8 cellular contexts compared by ENCODE assay signal in genomic region chr19:15418588-15419412, GRCh38. TPM values are rescaled to one million over a fixed set of nuclear protein-coding genes. Genes with fewer than 3 reads are reported as not detected.
DNase-seq lines count a peak whose midpoint lies in the region; ATAC-seq and TF ChIP-seq lines count a peak whose summit lies in the region.

TSS of gene AKAP8L (minus strand) at chr19:15418988. CDS start at chr19:15418923, 65 bp downstream.

- DNase-seq in G401 (ENCODE audit: low spot score) (peak; percentile 100), H7 (peak; percentile 99), M059J (ENCODE audit: low read depth) (peak; percentile 100), SHP77 (lab: John Stamatoyannopoulos, UW) (peak; percentile 98 to 99), fibroblast of peridontal ligament (ENCODE audit: extremely low read depth) (peak; percentile 100), natural killer cell (peak; percentile 99)
- DNase-seq in activated effector memory CD4-positive, alpha-beta T cell treated with Interleukin-2 at 50 U/mL for 16 hours: peak; percentile 98
- peak; percentile 99 for DNase-seq in stimulated activated naive CD4-positive, alpha-beta T cell treated with Interleukin-2 at 50 U/mL for 16 hours (lab: John Stamatoyannopoulos, UW)

- H3K27me3 ChIP-seq in H7 (ENCODE audit: control insufficient read depth, insufficient read depth, low read length): no peaks in the 10 kb centered on the region

- peak within 1 kb of the TSS; percentile 99 for H3K4me3 ChIP-seq in H7 (ENCODE audit: insufficient read depth, low read depth, low read length)

- H3K4me1 Mint-ChIP-seq in natural killer cell: peaks cover 42 to 45% of the 10 kb centered on the region in 2 donors

- peak; percentile 81 for TF ChIP-seq CTCF in natural killer cell (IDR thresholded peaks at IDR 0.05)

- peak within 1 kb of the TSS; percentile 91 to 98 for H3K27ac Mint-ChIP-seq in natural killer cell

- no peaks in the 10 kb centered on the region for H3K27me3 Mint-ChIP-seq in natural killer cell (ENCODE audit: low read depth in 2 of 2)

- peak within 1 kb of the TSS; percentile 95 for H3K4me3 Mint-ChIP-seq in natural killer cell

- peak; percentile 91 to 98 (median 93) for ATAC-seq in natural killer cell

- in situ Hi-C loops in G401 (cut with HindIII; ENCODE audit: low sequenced_read_pairs): no loop called here

- no peaks in the 10 kb centered on the region for H3K9me3 Mint-ChIP-seq in natural killer cell

- no peaks in the 10 kb centered on the region for H3K36me3 Mint-ChIP-seq in natural killer cell

- intact Hi-C loops in natural killer cell (cut with micrococcal nuclease): loop anchor here (1.0 kb wide), 4 partner anchors 39 to 138 kb away; partner anchors contain the start of genes AKAP8 and RASAL3

- H3K36me3 ChIP-seq in H7 (replicated peaks; ENCODE audit: control insufficient read depth, insufficient read depth, low read length): peaks cover 8% of the 10 kb centered on the region

RNA-seq across cellular contexts. Expression of gene AKAP8L, which starts in this region (rescaled TPM):
- 86.3 and 92.4 TPM in 2 replicates for total RNA-seq in G401 (2014; rRNA removed; shearing (Covaris generic))
- 115 and 168 TPM in 2 replicates for total RNA-seq in H7 (2014; rRNA removed; shearing (Covaris generic))
- 59.7 and 63.6 TPM in 2 replicates for total RNA-seq in M059J (2014; rRNA removed; shearing (Covaris generic))
- total RNA-seq in natural killer cell: 100 to 1,000 TPM; 144 to 174 (median 173) TPM

Comparison
In these comparisons a context has a peak if more than half of its experiments do, and no peak if none do; other contexts are left out.
1. Peak in every context shown above with its lines: DNase-seq, ATAC-seq and H3K4me3 ChIP-seq.